In the genomic region with DNA sequence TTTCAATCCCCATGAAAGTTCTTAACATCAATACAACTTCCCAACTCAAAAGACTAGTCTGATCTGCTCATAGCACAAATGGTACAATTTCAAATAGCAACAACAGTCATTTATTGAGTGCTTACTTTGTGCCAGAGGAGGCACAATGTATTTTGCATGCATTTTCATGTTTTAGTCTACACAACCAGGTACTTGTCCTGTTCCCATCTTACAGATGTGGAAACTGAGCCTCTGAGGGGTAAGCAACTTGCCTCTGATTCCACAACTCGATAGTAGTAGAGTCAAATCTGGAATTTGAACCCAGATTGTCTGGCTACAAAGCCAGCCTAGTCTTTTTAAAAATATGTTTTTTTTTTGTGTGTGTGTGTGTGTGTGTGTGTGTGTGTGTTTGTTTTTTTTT, we compare ENCODE assay signal across 1 cellular context.
TF ChIP-seq lines count a peak whose summit lies in the region.

No MANE protein-coding gene starts in this region.

TF ChIP-seq in GM12878, 131 proteins besides CTCF, POLR2A, EP300 and RAD21:
- TF ChIP-seq NBN (IDR thresholded peaks at IDR 0.05), result no peak
- TF ChIP-seq CHD1 (IDR thresholded peaks at IDR 0.05; ENCODE audit: low read depth, low read length), result no peak
- TF ChIP-seq, protein P1, sequence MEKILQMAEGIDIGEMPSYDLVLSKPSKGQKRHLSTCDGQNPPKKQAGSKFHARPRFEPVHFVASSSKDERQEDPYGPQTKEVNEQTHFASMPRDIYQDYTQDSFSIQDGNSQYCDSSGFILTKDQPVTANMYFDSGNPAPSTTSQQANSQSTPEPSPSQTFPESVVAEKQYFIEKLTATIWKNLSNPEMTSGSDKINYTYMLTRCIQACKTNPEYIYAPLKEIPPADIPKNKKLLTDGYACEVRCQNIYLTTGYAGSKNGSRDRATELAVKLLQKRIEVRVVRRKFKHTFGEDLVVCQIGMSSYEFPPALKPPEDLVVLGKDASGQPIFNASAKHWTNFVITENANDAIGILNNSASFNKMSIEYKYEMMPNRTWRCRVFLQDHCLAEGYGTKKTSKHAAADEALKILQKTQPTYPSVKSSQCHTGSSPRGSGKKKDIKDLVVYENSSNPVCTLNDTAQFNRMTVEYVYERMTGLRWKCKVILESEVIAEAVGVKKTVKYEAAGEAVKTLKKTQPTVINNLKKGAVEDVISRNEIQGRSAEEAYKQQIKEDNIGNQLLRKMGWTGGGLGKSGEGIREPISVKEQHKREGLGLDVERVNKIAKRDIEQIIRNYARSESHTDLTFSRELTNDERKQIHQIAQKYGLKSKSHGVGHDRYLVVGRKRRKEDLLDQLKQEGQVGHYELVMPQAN (conservative IDR thresholded peaks at IDR 0.05), result no peak
- no peak for TF ChIP-seq BRCA1 (IDR thresholded peaks at IDR 0.05; ENCODE audit: low read depth, low read length)
- no peak for TF ChIP-seq SMAD5 (IDR thresholded peaks at IDR 0.05; ENCODE audit: low read depth)
- TF ChIP-seq, protein P2, sequence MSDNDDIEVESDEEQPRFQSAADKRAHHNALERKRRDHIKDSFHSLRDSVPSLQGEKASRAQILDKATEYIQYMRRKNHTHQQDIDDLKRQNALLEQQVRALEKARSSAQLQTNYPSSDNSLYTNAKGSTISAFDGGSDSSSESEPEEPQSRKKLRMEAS (IDR thresholded peaks at IDR 0.05; ENCODE audit: low read depth, low read length), result no peak
- no peak for TF ChIP-seq NR2C2 (IDR thresholded peaks at IDR 0.05; ENCODE audit: borderline replicate concordance, control insufficient read depth, insufficient read length, low read depth)
- no peak for TF ChIP-seq SMC3 (IDR thresholded peaks at IDR 0.05; ENCODE audit: borderline replicate concordance, low read length)
- TF ChIP-seq, protein P3, sequence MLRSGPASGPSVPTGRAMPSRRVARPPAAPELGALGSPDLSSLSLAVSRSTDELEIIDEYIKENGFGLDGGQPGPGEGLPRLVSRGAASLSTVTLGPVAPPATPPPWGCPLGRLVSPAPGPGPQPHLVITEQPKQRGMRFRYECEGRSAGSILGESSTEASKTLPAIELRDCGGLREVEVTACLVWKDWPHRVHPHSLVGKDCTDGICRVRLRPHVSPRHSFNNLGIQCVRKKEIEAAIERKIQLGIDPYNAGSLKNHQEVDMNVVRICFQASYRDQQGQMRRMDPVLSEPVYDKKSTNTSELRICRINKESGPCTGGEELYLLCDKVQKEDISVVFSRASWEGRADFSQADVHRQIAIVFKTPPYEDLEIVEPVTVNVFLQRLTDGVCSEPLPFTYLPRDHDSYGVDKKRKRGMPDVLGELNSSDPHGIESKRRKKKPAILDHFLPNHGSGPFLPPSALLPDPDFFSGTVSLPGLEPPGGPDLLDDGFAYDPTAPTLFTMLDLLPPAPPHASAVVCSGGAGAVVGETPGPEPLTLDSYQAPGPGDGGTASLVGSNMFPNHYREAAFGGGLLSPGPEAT (IDR thresholded peaks at IDR 0.05; ENCODE audit: low read depth), result no peak
- no peak for TF ChIP-seq MYB (IDR thresholded peaks at IDR 0.05; ENCODE audit: borderline replicate concordance, low read depth, low read length)
- TF ChIP-seq RCOR1 (conservative IDR thresholded peaks at IDR 0.05; ENCODE audit: low read depth, low read length), result no peak
- no peak for TF ChIP-seq MEF2B (IDR thresholded peaks at IDR 0.05; ENCODE audit: partially characterized antibody, poor library complexity, severe bottlenecking)
- TF ChIP-seq NRF1 (conservative IDR thresholded peaks at IDR 0.05; ENCODE audit: low read depth, low read length), result no peak
- TF ChIP-seq, protein P4, sequence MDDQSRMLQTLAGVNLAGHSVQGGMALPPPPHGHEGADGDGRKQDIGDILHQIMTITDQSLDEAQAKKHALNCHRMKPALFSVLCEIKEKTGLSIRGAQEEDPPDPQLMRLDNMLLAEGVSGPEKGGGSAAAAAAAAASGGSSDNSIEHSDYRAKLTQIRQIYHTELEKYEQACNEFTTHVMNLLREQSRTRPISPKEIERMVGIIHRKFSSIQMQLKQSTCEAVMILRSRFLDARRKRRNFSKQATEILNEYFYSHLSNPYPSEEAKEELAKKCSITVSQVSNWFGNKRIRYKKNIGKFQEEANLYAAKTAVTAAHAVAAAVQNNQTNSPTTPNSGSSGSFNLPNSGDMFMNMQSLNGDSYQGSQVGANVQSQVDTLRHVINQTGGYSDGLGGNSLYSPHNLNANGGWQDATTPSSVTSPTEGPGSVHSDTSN (IDR thresholded peaks at IDR 0.05; ENCODE audit: insufficient replicate concordance, low read depth, low read length), result no peak
- TF ChIP-seq CBX5 (IDR thresholded peaks at IDR 0.05; ENCODE audit: low read depth), result no peak
- TF ChIP-seq SIX5 (IDR thresholded peaks at IDR 0.05; ENCODE audit: low read depth, low read length, severe bottlenecking), result no peak
- TF ChIP-seq RFX5 (IDR thresholded peaks at IDR 0.05; ENCODE audit: low read depth, low read length), result no peak
- TF ChIP-seq, protein P5, sequence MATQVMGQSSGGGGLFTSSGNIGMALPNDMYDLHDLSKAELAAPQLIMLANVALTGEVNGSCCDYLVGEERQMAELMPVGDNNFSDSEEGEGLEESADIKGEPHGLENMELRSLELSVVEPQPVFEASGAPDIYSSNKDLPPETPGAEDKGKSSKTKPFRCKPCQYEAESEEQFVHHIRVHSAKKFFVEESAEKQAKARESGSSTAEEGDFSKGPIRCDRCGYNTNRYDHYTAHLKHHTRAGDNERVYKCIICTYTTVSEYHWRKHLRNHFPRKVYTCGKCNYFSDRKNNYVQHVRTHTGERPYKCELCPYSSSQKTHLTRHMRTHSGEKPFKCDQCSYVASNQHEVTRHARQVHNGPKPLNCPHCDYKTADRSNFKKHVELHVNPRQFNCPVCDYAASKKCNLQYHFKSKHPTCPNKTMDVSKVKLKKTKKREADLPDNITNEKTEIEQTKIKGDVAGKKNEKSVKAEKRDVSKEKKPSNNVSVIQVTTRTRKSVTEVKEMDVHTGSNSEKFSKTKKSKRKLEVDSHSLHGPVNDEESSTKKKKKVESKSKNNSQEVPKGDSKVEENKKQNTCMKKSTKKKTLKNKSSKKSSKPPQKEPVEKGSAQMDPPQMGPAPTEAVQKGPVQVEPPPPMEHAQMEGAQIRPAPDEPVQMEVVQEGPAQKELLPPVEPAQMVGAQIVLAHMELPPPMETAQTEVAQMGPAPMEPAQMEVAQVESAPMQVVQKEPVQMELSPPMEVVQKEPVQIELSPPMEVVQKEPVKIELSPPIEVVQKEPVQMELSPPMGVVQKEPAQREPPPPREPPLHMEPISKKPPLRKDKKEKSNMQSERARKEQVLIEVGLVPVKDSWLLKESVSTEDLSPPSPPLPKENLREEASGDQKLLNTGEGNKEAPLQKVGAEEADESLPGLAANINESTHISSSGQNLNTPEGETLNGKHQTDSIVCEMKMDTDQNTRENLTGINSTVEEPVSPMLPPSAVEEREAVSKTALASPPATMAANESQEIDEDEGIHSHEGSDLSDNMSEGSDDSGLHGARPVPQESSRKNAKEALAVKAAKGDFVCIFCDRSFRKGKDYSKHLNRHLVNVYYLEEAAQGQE (IDR thresholded peaks at IDR 0.05; ENCODE audit: low read depth, low read length), result no peak
